In the genomic region with DNA sequence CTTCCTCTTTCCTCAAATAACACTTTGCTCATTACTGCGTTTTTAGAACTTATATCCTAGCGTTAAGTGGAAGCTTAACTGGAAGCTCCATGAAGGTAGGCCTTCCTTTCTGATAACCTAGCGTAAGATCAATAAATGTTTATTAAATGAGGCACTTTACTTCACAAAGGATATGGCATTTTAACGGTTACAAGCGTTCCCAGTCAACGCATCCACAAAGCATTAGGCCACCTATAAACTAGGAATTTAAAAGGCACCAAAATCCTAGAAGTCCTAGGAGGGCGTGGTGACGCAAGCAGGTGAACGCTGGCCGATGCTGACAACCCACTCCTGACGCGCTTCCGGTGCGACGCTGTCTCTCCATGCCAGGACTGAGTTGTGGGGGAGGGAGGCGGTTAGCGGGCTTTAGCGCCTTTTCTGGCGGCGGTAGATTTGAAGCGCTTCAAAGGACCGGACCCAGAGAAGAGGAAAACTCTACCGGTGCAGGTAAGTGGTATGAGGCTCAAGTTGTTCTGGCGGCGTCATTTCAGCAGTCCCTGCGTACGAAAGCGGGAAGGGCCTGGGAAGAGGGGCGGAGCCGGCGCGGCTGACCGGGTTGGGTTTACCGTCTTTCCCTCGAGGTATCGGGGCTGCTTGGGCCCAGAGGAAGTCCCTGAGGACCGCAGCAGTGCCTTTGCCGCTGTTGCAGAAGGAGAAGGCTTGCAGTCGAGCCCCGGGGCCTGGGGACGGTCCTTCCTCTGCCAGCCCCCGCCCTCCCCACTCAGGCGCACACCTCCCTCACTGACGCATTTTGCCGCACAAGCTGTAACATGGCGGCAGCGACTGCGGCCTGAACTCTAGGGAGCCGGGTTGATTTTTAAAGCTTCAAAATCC, we compare ENCODE assay signal across 1 cellular context.
TF ChIP-seq lines count a peak whose summit lies in the region.

PPIG (plus strand) TSS at position 347 of the 873 bp plus-strand sequence. CDS start 19,691 bp downstream, outside the sequence.

TF ChIP-seq in HepG2, 621 proteins besides CTCF, POLR2A, EP300 and RAD21 (continued from another document and continues in another):
- no peak; the same call in 1 of the 2 replicates for TF ChIP-seq MZF1 (CRISPR knock-in tag; IDR thresholded peaks at IDR 0.05; ENCODE audit: borderline replicate concordance)
- no peak for TF ChIP-seq STAG1 (CRISPR knock-in tag; IDR thresholded peaks at IDR 0.05)
- TF ChIP-seq MEIS1 (CRISPR knock-in tag; IDR thresholded peaks at IDR 0.05; ENCODE audit: borderline replicate concordance): peak; percentile 87; the same call in 1 of the 2 replicates
- no peak for TF ChIP-seq SNRNP70 (IDR thresholded peaks at IDR 0.05; ENCODE audit: low read depth, low read length)
- TF ChIP-seq EED (CRISPR knock-in tag; IDR thresholded peaks at IDR 0.05): peak; percentile 94
- TF ChIP-seq THAP11 (CRISPR knock-in tag; IDR thresholded peaks at IDR 0.05): peak; percentile 98
- peak; percentile 93 for TF ChIP-seq ZNF776 (CRISPR knock-in tag; IDR thresholded peaks at IDR 0.05)
- peak; percentile 92 for TF ChIP-seq ZNF598 (CRISPR knock-in tag; IDR thresholded peaks at IDR 0.05; ENCODE audit: borderline replicate concordance)
- TF ChIP-seq AKNA (CRISPR knock-in tag; IDR thresholded peaks at IDR 0.05; ENCODE audit: borderline replicate concordance): no peak
- TF ChIP-seq HOXA7 (CRISPR knock-in tag; IDR thresholded peaks at IDR 0.05): no peak
- TF ChIP-seq ZSCAN12 (CRISPR knock-in tag; IDR thresholded peaks at IDR 0.05): peak; percentile 66
- TF ChIP-seq ZEB1 (IDR thresholded peaks at IDR 0.05; ENCODE audit: insufficient replicate concordance, low read depth): peak; percentile 64
- peak; percentile 61 for TF ChIP-seq KDM3A (CRISPR knock-in tag; IDR thresholded peaks at IDR 0.05; ENCODE audit: low read depth)
- TF ChIP-seq ZNF597 (CRISPR knock-in tag; IDR thresholded peaks at IDR 0.05): no peak
- TF ChIP-seq SP5 (CRISPR knock-in tag; IDR thresholded peaks at IDR 0.05; ENCODE audit: borderline replicate concordance, low read depth): peak; percentile 61; the same call in 1 of the 2 replicates
- TF ChIP-seq, protein P1, sequence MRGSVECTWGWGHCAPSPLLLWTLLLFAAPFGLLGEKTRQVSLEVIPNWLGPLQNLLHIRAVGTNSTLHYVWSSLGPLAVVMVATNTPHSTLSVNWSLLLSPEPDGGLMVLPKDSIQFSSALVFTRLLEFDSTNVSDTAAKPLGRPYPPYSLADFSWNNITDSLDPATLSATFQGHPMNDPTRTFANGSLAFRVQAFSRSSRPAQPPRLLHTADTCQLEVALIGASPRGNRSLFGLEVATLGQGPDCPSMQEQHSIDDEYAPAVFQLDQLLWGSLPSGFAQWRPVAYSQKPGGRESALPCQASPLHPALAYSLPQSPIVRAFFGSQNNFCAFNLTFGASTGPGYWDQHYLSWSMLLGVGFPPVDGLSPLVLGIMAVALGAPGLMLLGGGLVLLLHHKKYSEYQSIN (CRISPR knock-in tag; IDR thresholded peaks at IDR 0.05; ENCODE audit: borderline replicate concordance): no peak
- TF ChIP-seq TOPORS (CRISPR knock-in tag; IDR thresholded peaks at IDR 0.05): no peak; the same call in 1 of the 2 replicates
- TF ChIP-seq YY1 (IDR thresholded peaks at IDR 0.05; ENCODE audit: insufficient read depth, insufficient replicate concordance, low read depth, low read length): peak; percentile 93
- peak; percentile 66; the same call in 1 of the 2 replicates for TF ChIP-seq ZNF12 (CRISPR knock-in tag; IDR thresholded peaks at IDR 0.05)
- no peak for TF ChIP-seq ZNF484 (CRISPR knock-in tag; IDR thresholded peaks at IDR 0.05; ENCODE audit: borderline replicate concordance, low read depth)
- TF ChIP-seq ZFAT (CRISPR knock-in tag; conservative IDR thresholded peaks at IDR 0.05): peak; percentile 63; the same call in 1 of the 2 replicates
- TF ChIP-seq PHB2 (IDR thresholded peaks at IDR 0.05; ENCODE audit: partially characterized antibody): no peak
- TF ChIP-seq, protein P2, sequence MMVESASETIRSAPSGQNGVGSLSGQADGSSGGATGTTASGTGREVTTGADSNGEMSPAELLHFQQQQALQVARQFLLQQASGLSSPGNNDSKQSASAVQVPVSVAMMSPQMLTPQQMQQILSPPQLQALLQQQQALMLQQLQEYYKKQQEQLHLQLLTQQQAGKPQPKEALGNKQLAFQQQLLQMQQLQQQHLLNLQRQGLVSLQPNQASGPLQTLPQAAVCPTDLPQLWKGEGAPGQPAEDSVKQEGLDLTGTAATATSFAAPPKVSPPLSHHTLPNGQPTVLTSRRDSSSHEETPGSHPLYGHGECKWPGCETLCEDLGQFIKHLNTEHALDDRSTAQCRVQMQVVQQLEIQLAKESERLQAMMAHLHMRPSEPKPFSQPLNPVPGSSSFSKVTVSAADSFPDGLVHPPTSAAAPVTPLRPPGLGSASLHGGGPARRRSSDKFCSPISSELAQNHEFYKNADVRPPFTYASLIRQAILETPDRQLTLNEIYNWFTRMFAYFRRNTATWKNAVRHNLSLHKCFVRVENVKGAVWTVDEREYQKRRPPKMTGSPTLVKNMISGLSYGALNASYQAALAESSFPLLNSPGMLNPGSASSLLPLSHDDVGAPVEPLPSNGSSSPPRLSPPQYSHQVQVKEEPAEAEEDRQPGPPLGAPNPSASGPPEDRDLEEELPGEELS (CRISPR knock-in tag; IDR thresholded peaks at IDR 0.05): peak; percentile 67
- TF ChIP-seq, protein P3, sequence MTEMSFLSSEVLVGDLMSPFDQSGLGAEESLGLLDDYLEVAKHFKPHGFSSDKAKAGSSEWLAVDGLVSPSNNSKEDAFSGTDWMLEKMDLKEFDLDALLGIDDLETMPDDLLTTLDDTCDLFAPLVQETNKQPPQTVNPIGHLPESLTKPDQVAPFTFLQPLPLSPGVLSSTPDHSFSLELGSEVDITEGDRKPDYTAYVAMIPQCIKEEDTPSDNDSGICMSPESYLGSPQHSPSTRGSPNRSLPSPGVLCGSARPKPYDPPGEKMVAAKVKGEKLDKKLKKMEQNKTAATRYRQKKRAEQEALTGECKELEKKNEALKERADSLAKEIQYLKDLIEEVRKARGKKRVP (CRISPR knock-in tag; IDR thresholded peaks at IDR 0.05): peak in 1 of 2 experiments; percentile 89; a peak in 2 of 4 replicates
- peak; percentile 65; the same call in 1 of the 2 replicates for TF ChIP-seq GZF1 (CRISPR knock-in tag; IDR thresholded peaks at IDR 0.05)
- no peak for TF ChIP-seq ZNF652 (CRISPR knock-in tag; IDR thresholded peaks at IDR 0.05; ENCODE audit: borderline replicate concordance, low read depth)
- TF ChIP-seq, protein P4, sequence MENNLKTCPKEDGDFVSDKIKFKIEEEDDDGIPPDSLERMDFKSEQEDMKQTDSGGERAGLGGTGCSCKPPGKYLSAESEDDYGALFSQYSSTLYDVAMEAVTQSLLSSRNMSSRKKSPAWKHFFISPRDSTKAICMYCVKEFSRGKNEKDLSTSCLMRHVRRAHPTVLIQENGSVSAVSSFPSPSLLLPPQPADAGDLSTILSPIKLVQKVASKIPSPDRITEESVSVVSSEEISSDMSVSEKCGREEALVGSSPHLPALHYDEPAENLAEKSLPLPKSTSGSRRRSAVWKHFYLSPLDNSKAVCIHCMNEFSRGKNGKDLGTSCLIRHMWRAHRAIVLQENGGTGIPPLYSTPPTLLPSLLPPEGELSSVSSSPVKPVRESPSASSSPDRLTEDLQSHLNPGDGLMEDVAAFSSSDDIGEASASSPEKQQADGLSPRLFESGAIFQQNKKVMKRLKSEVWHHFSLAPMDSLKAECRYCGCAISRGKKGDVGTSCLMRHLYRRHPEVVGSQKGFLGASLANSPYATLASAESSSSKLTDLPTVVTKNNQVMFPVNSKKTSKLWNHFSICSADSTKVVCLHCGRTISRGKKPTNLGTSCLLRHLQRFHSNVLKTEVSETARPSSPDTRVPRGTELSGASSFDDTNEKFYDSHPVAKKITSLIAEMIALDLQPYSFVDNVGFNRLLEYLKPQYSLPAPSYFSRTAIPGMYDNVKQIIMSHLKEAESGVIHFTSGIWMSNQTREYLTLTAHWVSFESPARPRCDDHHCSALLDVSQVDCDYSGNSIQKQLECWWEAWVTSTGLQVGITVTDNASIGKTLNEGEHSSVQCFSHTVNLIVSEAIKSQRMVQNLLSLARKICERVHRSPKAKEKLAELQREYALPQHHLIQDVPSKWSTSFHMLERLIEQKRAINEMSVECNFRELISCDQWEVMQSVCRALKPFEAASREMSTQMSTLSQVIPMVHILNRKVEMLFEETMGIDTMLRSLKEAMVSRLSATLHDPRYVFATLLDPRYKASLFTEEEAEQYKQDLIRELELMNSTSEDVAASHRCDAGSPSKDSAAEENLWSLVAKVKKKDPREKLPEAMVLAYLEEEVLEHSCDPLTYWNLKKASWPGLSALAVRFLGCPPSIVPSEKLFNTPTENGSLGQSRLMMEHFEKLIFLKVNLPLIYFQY (CRISPR knock-in tag; IDR thresholded peaks at IDR 0.05; ENCODE audit: borderline replicate concordance): no peak; the same call in 1 of the 2 replicates
- TF ChIP-seq ZFP62 (CRISPR knock-in tag; IDR thresholded peaks at IDR 0.05): no peak
- TF ChIP-seq ZNF354B (CRISPR knock-in tag; IDR thresholded peaks at IDR 0.05): 0 out of 2 replicates have a peak, but pooled peaks have one; percentile 15
- TF ChIP-seq, protein P5, sequence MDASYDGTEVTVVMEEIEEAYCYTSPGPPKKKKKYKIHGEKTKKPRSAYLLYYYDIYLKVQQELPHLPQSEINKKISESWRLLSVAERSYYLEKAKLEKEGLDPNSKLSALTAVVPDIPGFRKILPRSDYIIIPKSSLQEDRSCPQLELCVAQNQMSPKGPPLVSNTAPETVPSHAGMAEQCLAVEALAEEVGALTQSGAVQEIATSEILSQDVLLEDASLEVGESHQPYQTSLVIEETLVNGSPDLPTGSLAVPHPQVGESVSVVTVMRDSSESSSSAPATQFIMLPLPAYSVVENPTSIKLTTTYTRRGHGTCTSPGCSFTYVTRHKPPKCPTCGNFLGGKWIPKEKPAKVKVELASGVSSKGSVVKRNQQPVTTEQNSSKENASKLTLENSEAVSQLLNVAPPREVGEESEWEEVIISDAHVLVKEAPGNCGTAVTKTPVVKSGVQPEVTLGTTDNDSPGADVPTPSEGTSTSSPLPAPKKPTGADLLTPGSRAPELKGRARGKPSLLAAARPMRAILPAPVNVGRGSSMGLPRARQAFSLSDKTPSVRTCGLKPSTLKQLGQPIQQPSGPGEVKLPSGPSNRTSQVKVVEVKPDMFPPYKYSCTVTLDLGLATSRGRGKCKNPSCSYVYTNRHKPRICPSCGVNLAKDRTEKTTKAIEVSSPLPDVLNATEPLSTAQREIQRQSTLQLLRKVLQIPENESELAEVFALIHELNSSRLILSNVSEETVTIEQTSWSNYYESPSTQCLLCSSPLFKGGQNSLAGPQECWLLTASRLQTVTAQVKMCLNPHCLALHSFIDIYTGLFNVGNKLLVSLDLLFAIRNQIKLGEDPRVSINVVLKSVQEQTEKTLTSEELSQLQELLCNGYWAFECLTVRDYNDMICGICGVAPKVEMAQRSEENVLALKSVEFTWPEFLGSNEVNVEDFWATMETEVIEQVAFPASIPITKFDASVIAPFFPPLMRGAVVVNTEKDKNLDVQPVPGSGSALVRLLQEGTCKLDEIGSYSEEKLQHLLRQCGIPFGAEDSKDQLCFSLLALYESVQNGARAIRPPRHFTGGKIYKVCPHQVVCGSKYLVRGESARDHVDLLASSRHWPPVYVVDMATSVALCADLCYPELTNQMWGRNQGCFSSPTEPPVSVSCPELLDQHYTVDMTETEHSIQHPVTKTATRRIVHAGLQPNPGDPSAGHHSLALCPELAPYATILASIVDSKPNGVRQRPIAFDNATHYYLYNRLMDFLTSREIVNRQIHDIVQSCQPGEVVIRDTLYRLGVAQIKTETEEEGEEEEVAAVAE (CRISPR knock-in tag; IDR thresholded peaks at IDR 0.05; ENCODE audit: borderline replicate concordance): peak; percentile 82; the same call in 1 of the 2 replicates
- peak; percentile 61; the same call in 1 of the 2 replicates for TF ChIP-seq ZSCAN22 (CRISPR knock-in tag; IDR thresholded peaks at IDR 0.05)
